ENCODE assay signal across 14 cellular contexts in the genomic region with DNA sequence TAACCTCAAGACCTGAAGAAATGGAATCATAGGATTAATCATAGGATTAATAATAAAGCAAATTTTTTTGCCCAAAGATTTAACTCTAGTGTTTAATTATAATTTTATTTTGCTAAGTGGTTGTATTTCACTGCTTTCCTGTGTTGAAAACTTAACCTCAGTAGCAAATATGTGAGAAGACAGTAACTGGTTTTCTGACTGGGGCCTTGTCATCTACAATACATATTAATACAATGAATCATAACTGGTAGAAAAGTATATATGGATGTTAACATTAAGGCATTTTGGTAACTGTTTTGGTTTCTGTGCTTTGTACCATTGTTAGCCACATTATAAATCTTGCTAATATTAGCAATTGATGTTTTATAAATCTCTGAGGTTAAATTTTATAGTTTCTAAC.
"Had no signal": no experiment of that assay in that cellular context is flagged by ENCODE, and none has a peak within 500 bp of the region (broad histone marks: within the 10 kb centered on the region; RNA-seq: fewer than 3 reads in every experiment).

No MANE protein-coding gene starts in this region.

- H3K4me3 ChIP-seq: adrenal gland, left lung, ovary, sigmoid colon, SK-N-MC had no signal

- H3K36me3 ChIP-seq: adrenal gland, left lung, ovary, WERI-Rb-1 had no signal

- H3K27ac ChIP-seq: adrenal gland, left lung, ovary, sigmoid colon, SK-N-MC, WERI-Rb-1 had no signal

- ATAC-seq: activated CD4-positive, alpha-beta T cell treated with anti-CD3 and anti-CD28 coated beads for 36 hours; activated T-helper 17 cell treated with anti-CD3 and anti-CD28 coated beads, Interleukin-2, amount 50 U/mL, for 72 hours; left lung; T-cell had no signal

- DNase-seq: activated CD4-positive, alpha-beta T cell treated with anti-CD3 and anti-CD28 coated beads for 36 hours; activated naive CD4-positive, alpha-beta T cell treated with anti-CD3 and anti-CD28 coated beads for 36 hours; activated T-cell treated with anti-CD3 and anti-CD28 coated beads for 4 hours; adrenal gland; left lung; ovary; sigmoid colon; stimulated activated CD4-positive, alpha-beta T cell treated with anti-CD3 and anti-CD28 coated beads, Interleukin-12 subunit alpha, Interleukin-12 subunit beta, amount 100 ng/mL, for 4 hours; stimulated activated CD4-positive, alpha-beta T cell treated with anti-CD3 and anti-CD28 coated beads, Interleukin-2, amount 100 ng/mL, for 48 hours; stimulated activated naive CD4-positive, alpha-beta T cell treated with Interleukin-2 at 50 U/mL for 16 hours; T-cell; WERI-Rb-1 had no signal

- H3K27me3 ChIP-seq: adrenal gland, left lung, ovary, sigmoid colon had no signal

- H3K4me1 ChIP-seq: adrenal gland, left lung, sigmoid colon had no signal

- H3K9me3 ChIP-seq: adrenal gland, left lung, ovary, sigmoid colon had no signal
